8 cellular contexts compared by ENCODE assay signal in the genomic region with DNA sequence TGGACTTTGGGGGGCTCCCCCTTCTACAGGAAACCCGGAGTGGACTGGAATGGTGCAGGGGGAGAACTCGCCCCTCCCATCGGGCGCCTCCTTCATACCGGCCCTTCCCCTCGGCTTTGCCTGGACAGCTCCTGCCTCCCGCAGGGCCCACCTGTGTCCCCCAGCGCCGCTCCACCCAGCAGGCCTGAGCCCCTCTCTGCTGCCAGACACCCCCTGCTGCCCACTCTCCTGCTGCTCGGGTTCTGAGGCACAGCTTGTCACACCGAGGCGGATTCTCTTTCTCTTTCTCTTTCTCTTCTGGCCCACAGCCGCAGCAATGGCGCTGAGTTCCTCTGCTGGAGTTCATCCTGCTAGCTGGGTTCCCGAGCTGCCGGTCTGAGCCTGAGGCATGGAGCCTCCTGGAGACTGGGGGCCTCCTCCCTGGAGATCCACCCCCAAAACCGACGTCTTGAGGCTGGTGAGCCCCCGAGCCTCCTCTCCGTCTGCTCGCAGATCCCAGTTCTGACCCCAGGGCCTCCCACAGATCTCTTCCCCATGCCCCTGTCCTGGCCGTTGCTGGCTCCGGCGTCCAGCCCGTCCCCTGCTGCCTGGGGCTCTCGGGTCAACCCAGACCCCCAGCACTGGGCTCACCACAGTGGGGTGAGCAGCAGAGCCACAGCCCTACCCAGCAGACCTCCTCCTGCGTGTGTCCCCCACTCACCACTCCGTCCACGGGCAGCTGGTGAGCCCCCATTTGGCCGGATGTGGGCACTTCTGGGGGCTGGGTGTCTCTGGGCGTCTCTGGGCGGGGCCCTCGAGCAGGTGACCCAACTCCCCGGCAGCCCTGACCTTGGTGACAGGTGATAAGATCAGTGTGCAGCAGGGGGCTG. TPM values are rescaled to one million over a fixed set of nuclear protein-coding genes. Genes with fewer than 3 reads are reported as not detected.
DNase-seq lines count a peak whose midpoint lies in the region; ATAC-seq and TF ChIP-seq lines count a peak whose summit lies in the region.

A gene (plus strand): TSS at position 95 of the 869 bp plus-strand sequence. CDS start 294 bp downstream, at position 389.

- DNase-seq in LHCN-M2 (ENCODE audit: low read depth) (peak; percentile 22), myocyte (ENCODE audit: low read depth) (peak; percentile 38), T1000 (lab: John Stamatoyannopoulos, UW) (no peak)
- DNase-seq in activated CD4-positive, alpha-beta T cell treated with anti-CD3 and anti-CD28 coated beads, Interleukin-2, amount 50 U/mL, for 24 hours (ENCODE audit: low read depth in 1 of 2, low spot score in 1 of 2) = peak; percentile 56 to 62
- DNase-seq in effector CD8-positive, alpha-beta T cell (lab: John Stamatoyannopoulos, UW) = peak; percentile 58

- H3K27ac ChIP-seq in C4-2B (peak within 1 kb of the TSS; percentile 53), subcutaneous abdominal adipose tissue (ENCODE audit: low read depth, low read length) (peak within 1 kb of the TSS; percentile 88)

- H3K9ac ChIP-seq in subcutaneous abdominal adipose tissue (ENCODE audit: low read length in 5 of 5) = peak within 1 kb of the TSS; percentile 77 to 97 (median 87)

- peak; percentile 26 for ATAC-seq in GM19452 (IDR thresholded peaks at IDR 0.05; ENCODE audit: unreplicated experiment)

- H3K4me3 ChIP-seq in subcutaneous abdominal adipose tissue (ENCODE audit: low read depth in 1 of 5, low read length in 5 of 5) = peak within 1 kb of the TSS; percentile 83 to 95 (median 88)

- peaks cover 0 to 38% (median 29%) of the 10 kb centered on the region in 5 donors for H3K36me3 ChIP-seq in subcutaneous abdominal adipose tissue (ENCODE audit: control insufficient read depth in 5 of 5, insufficient read depth in 5 of 5, low read length in 5 of 5)

- peaks cover 6 to 61% (median 43%) of the 10 kb centered on the region in 5 donors for H3K4me1 ChIP-seq in subcutaneous abdominal adipose tissue (ENCODE audit: control insufficient read depth in 5 of 5, insufficient read depth in 5 of 5, low read length in 5 of 5)

- TF ChIP-seq CTCF in C4-2B (conservative IDR thresholded peaks at IDR 0.05) = no peak

- H3K27me3 ChIP-seq in subcutaneous abdominal adipose tissue (ENCODE audit: control insufficient read depth in 5 of 5, insufficient read depth in 4 of 5, low read length in 5 of 5) = no peaks in the 10 kb centered on the region

- no peaks in the 10 kb centered on the region for H3K9me3 ChIP-seq in subcutaneous abdominal adipose tissue (ENCODE audit: control insufficient read depth in 5 of 5, low read length in 5 of 5)

RNA-seq across cellular contexts. Expression of the gene that starts here (rescaled TPM):
- total RNA-seq in LHCN-M2 (2014; rRNA removed) (13.1 TPM in 2 replicates), myocyte (8.6 and 9.1 TPM in 2 replicates)
- polyA plus RNA-seq in LHCN-M2 (2012) = 8.9 TPM
- 4.6 TPM for polyA plus RNA-seq in myocyte (2012)
